In genomic region chr19:49637865-49638350, GRCh38 we compare ENCODE assay signal across 8 cellular contexts. TPM values are rescaled to one million over a fixed set of nuclear protein-coding genes. Genes with fewer than 3 reads are reported as not detected.
A peak's percentile ranks its signal among the peaks of the same experiment; 100 is the strongest.
DNase-seq lines count a peak whose midpoint lies in the region; ATAC-seq and TF ChIP-seq lines count a peak whose summit lies in the region.

No MANE protein-coding gene starts in this region.

- no peak for TF ChIP-seq POLR2A in IMR-90 (IDR thresholded peaks at IDR 0.05; ENCODE audit: low read depth, low read length)
- no peak for TF ChIP-seq POLR2A in stomach (IDR thresholded peaks at IDR 0.05)

- peak overlapping the region; percentile 97 for H3K23ac ChIP-seq in IMR-90 (ENCODE audit: low read depth, low read length)

- H3K9me3 ChIP-seq in IMR-90 (ENCODE audit: control insufficient read depth, insufficient read depth, low read length) (no peaks in the 10 kb centered on the region), stomach (no peaks in the 10 kb centered on the region)

- peak overlapping the region; percentile 99 for H2AK9ac ChIP-seq in IMR-90 (replicated peaks; ENCODE audit: low read depth, low read length, poor library complexity)

- H3K27me3 Mint-ChIP-seq in CD14-positive monocyte (ENCODE audit: low read depth in 3 of 3), result peaks cover 7 to 19% (median 16%) of the 10 kb centered on the region in 3 donors

- POLR2A ChIA-PET in IMR-90 (lab: Charles Lee; ENCODE audit: unreplicated experiment), result no interaction called here

- no CpG with 5 or more reads among the region's 12 CpGs for WGBS in IMR-90 (ENCODE audit: extremely low coverage in 2 of 2, insufficient read length in 1 of 2), 2 experiments
- WGBS in stomach, 5 donors, result 0 to 3% (median 2%) methylated on average over 10 to 12 of the region's 12 CpGs

- no peak for DNase-seq in CD14-positive monocyte (ENCODE audit: low spot score)
- peak; percentile 62 for DNase-seq in IMR-90
- DNase-seq in brain microvascular endothelial cell, result peak; percentile 62
- DNase-seq in iris pigment epithelial cell (ENCODE audit: low read depth), result peak; percentile 72
- DNase-seq in stomach, result peak; percentile 85
- no peak for DNase-seq in activated CD8-positive, alpha-beta memory T cell treated with anti-CD3 and anti-CD28 coated beads, Interleukin-2, amount 50 U/mL, for 48 hours
- no peak for DNase-seq in activated CD4-positive, alpha-beta T cell treated with anti-CD3 and anti-CD28 coated beads, Interleukin-2, amount 50 U/mL, for 4 hours

- peak overlapping the region; percentile 11 to 93; a peak in 3 of 4 replicates for H4K8ac ChIP-seq in IMR-90 (ENCODE audit: low read depth in 2 of 2, low read length in 2 of 2)

- no peak overlapping the region for H2BK20ac ChIP-seq in IMR-90 (ENCODE audit: low read depth, low read length)

- BruUV-seq in IMR-90 (replicated peaks; lab: Mats Ljungman, UMichigan), result no TSS peak

- H3K4me3 ChIP-seq in IMR-90 (ENCODE audit: insufficient read depth, low read depth, low read length) (peak overlapping the region; percentile 40), brain microvascular endothelial cell (ENCODE audit: low read depth, low read length) (peak overlapping the region; percentile 71), stomach (peak overlapping the region; percentile 61 to 88 (median 68))

- dilution Hi-C loops in IMR-90 (cut with HindIII; ENCODE audit: low sequenced_read_pairs, unreplicated experiment), result no loop called here

- H3K27me3 ChIP-seq in IMR-90 (ENCODE audit: control insufficient read depth, insufficient read depth, low read length) (no peaks in the 10 kb centered on the region), brain microvascular endothelial cell (replicated peaks) (no peaks in the 10 kb centered on the region), stomach (no peaks in the 10 kb centered on the region)

- H2BK5ac ChIP-seq in IMR-90 (ENCODE audit: low read depth, low read length, poor library complexity, severe bottlenecking), result peak overlapping the region; percentile 83

- peak overlapping the region; percentile 98 for H2AK5ac ChIP-seq in IMR-90 (ENCODE audit: low read depth, low read length)

- CTCF ChIA-PET in IMR-90 (lab: Yijun Ruan, JAX), result no interaction called here

- no peak for TF ChIP-seq EP300 in stomach (IDR thresholded peaks at IDR 0.05)

- peaks cover 0 to 3% (median 0%) of the 10 kb centered on the region in 7 donors for H3K9me3 Mint-ChIP-seq in CD14-positive monocyte

- H3K36me3 ChIP-seq in IMR-90 (ENCODE audit: control insufficient read depth, insufficient read depth, low read length) (peaks cover 14% of the 10 kb centered on the region), brain microvascular endothelial cell (replicated peaks) (peaks cover 4% of the 10 kb centered on the region), stomach (peaks cover 0 to 20% (median 16%) of the 10 kb centered on the region in 4 donors)

- H3K4me1 ChIP-seq in IMR-90 (ENCODE audit: control insufficient read depth, insufficient read depth, low read length), result peaks cover 5% of the 10 kb centered on the region
- peaks cover 25 to 55% (median 51%) of the 10 kb centered on the region in 4 donors for H3K4me1 ChIP-seq in stomach

- peak overlapping the region; percentile 74; the same call in 1 of the 2 replicates for H3K56ac ChIP-seq in IMR-90 (ENCODE audit: extremely low read depth, insufficient read depth, low read length)

- H3K4me2 ChIP-seq in IMR-90 (ENCODE audit: low read depth, low read length), result peak overlapping the region; percentile 91

- peak overlapping the region; percentile 67 for H3K9ac ChIP-seq in IMR-90 (ENCODE audit: low read depth, low read length)

- peaks cover 39% of the 10 kb centered on the region for H3K4me1 Mint-ChIP-seq in CD14-positive monocyte

- intact Hi-C loops in CD14-positive monocyte (cut with micrococcal nuclease), result loop anchor here in 1 of 2 donors (2.0 kb wide), 1 partner anchor 45 kb away; no protein-coding TSS in a partner anchor
- intact Hi-C loops in IMR-90 (cut with micrococcal nuclease), result no loop called here
- intact Hi-C loops in stomach (cut with DNase I; ENCODE audit: low total_unique reads), result no loop called here

- peak overlapping the region; percentile 84 for H3K27ac ChIP-seq in IMR-90 (ENCODE audit: insufficient read depth, low read length)
- peak overlapping the region; percentile 76 for H3K27ac ChIP-seq in brain microvascular endothelial cell
- H3K27ac ChIP-seq in stomach, result peak overlapping the region; percentile 45 to 100 (median 99)

- no peak for TF ChIP-seq RAD21 in IMR-90 (IDR thresholded peaks at IDR 0.05; ENCODE audit: low read length)

- peak overlapping the region; percentile 96 for H4K91ac ChIP-seq in IMR-90 (ENCODE audit: insufficient read depth, low read depth, low read length)

- peak overlapping the region; percentile 20; the same call in 1 of the 2 replicates for H2BK120ac ChIP-seq in IMR-90 (ENCODE audit: low read depth, low read length)

- H3K36me3 Mint-ChIP-seq in CD14-positive monocyte, result peaks cover 0 to 3% of the 10 kb centered on the region in 2 donors

- peak overlapping the region; percentile 71 to 89 for H3K4me3 Mint-ChIP-seq in CD14-positive monocyte

- no peak overlapping the region; the same call in 2 of the 3 replicates for H2BK15ac ChIP-seq in IMR-90 (ENCODE audit: low read depth, low read length)

- peak overlapping the region; percentile 66 for H3K18ac ChIP-seq in IMR-90 (ENCODE audit: low read depth, low read length)

- peak overlapping the region in 4 of 7 donors; percentile 71 to 83 (median 78) for H3K27ac Mint-ChIP-seq in CD14-positive monocyte

- peak; percentile 18 for ATAC-seq in IMR-90 (ENCODE audit: low read depth)
- ATAC-seq in activated CD4-positive, CD25-positive, alpha-beta regulatory T cell treated with anti-CD3 and anti-CD28 coated beads, Interleukin-2, amount 50 U/mL, for 24 hours, result no peak

- peak overlapping the region; percentile 96 for H3K4ac ChIP-seq in IMR-90 (ENCODE audit: low read depth, low read length)

- peaks cover 5% of the 10 kb centered on the region; the same call in 1 of the 2 replicates for H3K9me1 ChIP-seq in IMR-90 (ENCODE audit: insufficient read depth, low read length)

- H3K79me1 ChIP-seq in IMR-90 (ENCODE audit: low read depth in 1 of 2, low read length in 2 of 2), result peaks cover 13 to 56% of the 10 kb centered on the region in 2 experiments; a peak in 3 of 4 replicates

- no peak for TF ChIP-seq CTCF in CD14-positive monocyte (IDR thresholded peaks at IDR 0.05)
- TF ChIP-seq CTCF in IMR-90 (conservative IDR thresholded peaks at IDR 0.05; ENCODE audit: low read depth, low read length), result no peak
- no peak for TF ChIP-seq CTCF in brain microvascular endothelial cell (IDR thresholded peaks at IDR 0.05; ENCODE audit: low read depth, low read length, missing control alignments)
- no peak for TF ChIP-seq CTCF in stomach (IDR thresholded peaks at IDR 0.05)

- H4K5ac ChIP-seq in IMR-90 (ENCODE audit: low read depth, low read length), result peak overlapping the region; percentile 76

- H3K14ac ChIP-seq in IMR-90 (replicated peaks; ENCODE audit: low read depth, low read length), result peak overlapping the region; percentile 95

- H2AFZ ChIP-seq in IMR-90 (replicated peaks; ENCODE audit: low read length, poor library complexity), result peak overlapping the region; percentile 58

- in situ Hi-C loops in IMR-90 (cut with MboI; ENCODE audit: low sequenced_read_pairs) (no loop called here), brain microvascular endothelial cell (cut with HindIII; ENCODE audit: low pct_ligation_motif_present, low sequenced_read_pairs) (no loop called here)

- no peaks in the 10 kb centered on the region; the same call in 1 of the 2 replicates for H4K20me1 ChIP-seq in IMR-90 (ENCODE audit: insufficient read depth, low read length)

TF ChIP-seq in IMR-90, 13 proteins besides CTCF, POLR2A, EP300 and RAD21:
- no peak for TF ChIP-seq FOS (IDR thresholded peaks at IDR 0.05; ENCODE audit: low read depth, low read length)
- TF ChIP-seq MAZ (IDR thresholded peaks at IDR 0.05; ENCODE audit: borderline replicate concordance, low read depth, low read length), result peak; percentile 71; the same call in 1 of the 2 replicates

RNA-seq across cellular contexts. Expression of gene RRAS, which starts 2.0 kb away (rescaled TPM):
- polyA plus RNA-seq in CD14-positive monocyte, result 10 to 100 TPM; 80.0 to 91.7 TPM
- 50.2 and 50.5 TPM in 2 replicates for total RNA-seq in IMR-90 (2012; rRNA removed)
- 241 and 267 TPM in 2 replicates for polyA plus RNA-seq in IMR-90 (2012; rRNA removed)
- 277 and 456 TPM in 2 replicates for polyA plus RNA-seq in IMR-90 (2012; cell fraction: cytosol; rRNA removed)
- 108 and 251 TPM in 2 replicates for polyA plus RNA-seq in IMR-90 (2012; cell fraction: nucleus; rRNA removed; ENCODE audit: low replicate concordance)
- 100 to 1,000 TPM in 1 of 5 donors, 10 to 100 TPM in 3, 1 to 10 TPM in 1; 7.7 to 138 (median 63.9) TPM for total RNA-seq in stomach
- polyA plus RNA-seq in stomach, result 100 to 1,000 TPM; 126 to 145 (median 130) TPM

RNA-seq across cellular contexts. Expression of gene SCAF1, which starts 4.1 kb away (rescaled TPM):
- polyA plus RNA-seq in CD14-positive monocyte (under 1 TPM; 0.39 to 0.68 TPM), IMR-90 (2012; rRNA removed) (14.6 and 14.8 TPM in 2 replicates), stomach (10 to 100 TPM in 2 of 3 donors, 1 to 10 TPM in 1; 8.9 to 19.7 (median 12.1) TPM)
- total RNA-seq in IMR-90 (2012; rRNA removed) (2.2 and 3.1 TPM in 2 replicates), stomach (10 to 100 TPM in 4 of 5 donors, 1 to 10 TPM in 1; 8.3 to 41.7 (median 19.8) TPM)
- polyA plus RNA-seq in IMR-90 (2012; cell fraction: cytosol; rRNA removed), result 22.4 and 28.7 TPM in 2 replicates
- 29.5 and 60.4 TPM in 2 replicates for polyA plus RNA-seq in IMR-90 (2012; cell fraction: nucleus; rRNA removed; ENCODE audit: low replicate concordance)

RNA-seq across cellular contexts. Expression of gene IRF3, which starts 27.7 kb away (rescaled TPM):
- polyA plus RNA-seq in CD14-positive monocyte, result 10 to 100 TPM; 29.8 to 41.1 TPM
- 37.2 and 39.6 TPM in 2 replicates for total RNA-seq in IMR-90 (2012; rRNA removed)
- polyA plus RNA-seq in IMR-90 (2012; rRNA removed), result 65.2 and 95.9 TPM in 2 replicates
- 71.6 and 102 TPM in 2 replicates for polyA plus RNA-seq in IMR-90 (2012; cell fraction: cytosol; rRNA removed)
- polyA plus RNA-seq in IMR-90 (2012; cell fraction: nucleus; rRNA removed; ENCODE audit: low replicate concordance), result 178 and 291 TPM in 2 replicates
- total RNA-seq in stomach, result 100 to 1,000 TPM in 4 of 5 donors, 10 to 100 TPM in 1; 28.3 to 380 (median 104) TPM
- 100 to 1,000 TPM; 104 to 148 (median 114) TPM for polyA plus RNA-seq in stomach

RNA-seq across cellular contexts. Expression of gene BCL2L12, which starts 27.8 kb away (rescaled TPM):
- 10 to 100 TPM in 1 of 2 donors, 1 to 10 TPM in 1; 5.7 to 10.3 TPM for polyA plus RNA-seq in CD14-positive monocyte
- total RNA-seq in IMR-90 (2012; rRNA removed), result 3.9 and 4.7 TPM in 2 replicates
- 32.6 and 51.4 TPM in 2 replicates for polyA plus RNA-seq in IMR-90 (2012; rRNA removed)
- polyA plus RNA-seq in IMR-90 (2012; cell fraction: cytosol; rRNA removed), result 33.4 and 50.7 TPM in 2 replicates
- polyA plus RNA-seq in IMR-90 (2012; cell fraction: nucleus; rRNA removed; ENCODE audit: low replicate concordance), result 15.0 and 40.8 TPM in 2 replicates
- 10 to 100 TPM in 1 of 5 donors, 1 to 10 TPM in 4; 2.3 to 10.7 (median 7.5) TPM for total RNA-seq in stomach
- 10 to 100 TPM; 12.8 to 23.3 (median 22.4) TPM for polyA plus RNA-seq in stomach

RNA-seq across cellular contexts. Expression of gene PRMT1, which starts 39.2 kb away (rescaled TPM):
- polyA plus RNA-seq in CD14-positive monocyte, result 10 to 100 TPM; 60.1 to 74.3 TPM
- total RNA-seq in IMR-90 (2012; rRNA removed), result 672 and 840 TPM in 2 replicates
- polyA plus RNA-seq in IMR-90 (2012; rRNA removed), result 497 and 529 TPM in 2 replicates
- polyA plus RNA-seq in IMR-90 (2012; cell fraction: cytosol; rRNA removed), result 279 and 661 TPM in 2 replicates
- 331 and 464 TPM in 2 replicates for polyA plus RNA-seq in IMR-90 (2012; cell fraction: nucleus; rRNA removed; ENCODE audit: low replicate concordance)
- total RNA-seq in stomach, result 100 to 1,000 TPM in 3 of 5 donors, 10 to 100 TPM in 2; 53.3 to 131 (median 104) TPM
- 100 to 1,000 TPM; 102 to 111 (median 111) TPM for polyA plus RNA-seq in stomach

Comparison
In these comparisons a context has a peak if more than half of its experiments do, and no peak if none do; other contexts are left out.
1. DNase-seq: peak in IMR-90 (single experiment), brain microvascular endothelial cell (single experiment), iris pigment epithelial cell (single experiment) and stomach (single experiment); none in CD14-positive monocyte (single experiment), activated CD8-positive, alpha-beta memory T cell treated with anti-CD3 and anti-CD28 coated beads, Interleukin-2, amount 50 U/mL, for 48 hours (single experiment) and activated CD4-positive, alpha-beta T cell treated with anti-CD3 and anti-CD28 coated beads, Interleukin-2, amount 50 U/mL, for 4 hours (0 of 2).
2. RNA of gene SCAF1, which starts 4.1 kb away (polyA plus RNA-seq): 14.6 to 60.4 TPM in IMR-90 and 8.9 to 19.7 TPM in stomach; 0.39 to 0.68 TPM in CD14-positive monocyte; every median in the first group is over 4 times any median in the second.
3. Peak in every context shown above with its lines, with median percentiles within 50 percentile points of each other: H3K27ac ChIP-seq and H3K4me3 ChIP-seq.